Comparison of ENCODE assay signal across 8 cellular contexts in genomic region chr12:107607464-107608392, GRCh38.
DNase-seq lines count a peak whose midpoint lies in the region; ATAC-seq, FAIRE-seq and TF ChIP-seq lines count a peak whose summit lies in the region.

No MANE protein-coding gene starts in this region.

- no peaks in the 10 kb centered on the region for H3K9me3 Mint-ChIP-seq in CD8-positive, alpha-beta memory T cell

- no peaks in the 10 kb centered on the region for H3K4me1 Mint-ChIP-seq in CD8-positive, alpha-beta memory T cell

- FAIRE-seq in bronchial epithelial cell (lab: Jason Lieb, UNC): peak; percentile 47

- peak overlapping the region in 1 of 8 donors; percentile 3 for H3K27ac Mint-ChIP-seq in CD8-positive, alpha-beta memory T cell

- peak; percentile 49 to 84 (median 71) for DNase-seq in CD8-positive, alpha-beta memory T cell
- DNase-seq in NCI-H2227 (lab: John Stamatoyannopoulos, UW; ENCODE audit: unreplicated experiment): peak; percentile 91
- DNase-seq in activated CD4-positive, CD25-positive, alpha-beta regulatory T cell (lab: John Stamatoyannopoulos, UW): peak; percentile 54 to 76 (median 68)
- peak; percentile 55 for DNase-seq in bronchial epithelial cell (ENCODE audit: low read depth)
- DNase-seq in islet precursor cell: peak; percentile 93
- peak; percentile 55 to 73 for DNase-seq in stimulated activated CD4-positive, alpha-beta T cell treated with anti-CD3 and anti-CD28 coated beads, Interleukin-15, amount 100 ng/mL, for 48 hours (ENCODE audit: low read depth in 2 of 2)

- H3K4me1 ChIP-seq in CD8-positive, alpha-beta memory T cell (ENCODE audit: insufficient read depth, low read length): no peaks in the 10 kb centered on the region

- no peaks in the 10 kb centered on the region for H3K27me3 ChIP-seq in CD8-positive, alpha-beta memory T cell (ENCODE audit: insufficient read depth, low read length, poor library complexity, severe bottlenecking)
- H3K27me3 ChIP-seq in bronchial epithelial cell (ENCODE audit: control insufficient read depth, insufficient read depth, low read length): no peaks in the 10 kb centered on the region

- POLR2A ChIA-PET in CD8-positive, alpha-beta memory T cell (lab: Charles Lee): no interaction called here

- no peaks in the 10 kb centered on the region for H3K9me3 ChIP-seq in CD8-positive, alpha-beta memory T cell (ENCODE audit: low read length)

- H3K36me3 ChIP-seq in CD8-positive, alpha-beta memory T cell (ENCODE audit: insufficient read depth, low read length): no peaks in the 10 kb centered on the region
- H3K36me3 ChIP-seq in bronchial epithelial cell (ENCODE audit: control insufficient read depth, insufficient read depth, low read length): no peaks in the 10 kb centered on the region

- CTCF ChIA-PET in CD8-positive, alpha-beta memory T cell (lab: Charles Lee): interaction anchor here (0.7 to 7.6 kb wide), 9 partner anchors 10 to 517 kb away, joined by 3 to 117 read pairs (median 8); no protein-coding TSS in a partner anchor

- TF ChIP-seq CTCF in bronchial epithelial cell (IDR thresholded peaks at IDR 0.05; ENCODE audit: insufficient read depth, low read length, severe bottlenecking): peak; percentile 96

- ATAC-seq in HG02678 (IDR thresholded peaks at IDR 0.05; ENCODE audit: unreplicated experiment): peak; percentile 58
- ATAC-seq in GM19455 (IDR thresholded peaks at IDR 0.05; ENCODE audit: unreplicated experiment): no peak

- H3K27ac ChIP-seq in CD8-positive, alpha-beta memory T cell (ENCODE audit: low read depth, low read length): no peak overlapping the region

- no peak overlapping the region for H3K4me3 ChIP-seq in CD8-positive, alpha-beta memory T cell (ENCODE audit: low read length)
- no peak overlapping the region for H3K4me3 ChIP-seq in bronchial epithelial cell (ENCODE audit: low read depth, low read length)

- peak overlapping the region in 1 of 7 donors; percentile 2 for H3K4me3 Mint-ChIP-seq in CD8-positive, alpha-beta memory T cell

- peaks cover 0 to 7% (median 0%) of the 10 kb centered on the region in 3 donors for H3K36me3 Mint-ChIP-seq in CD8-positive, alpha-beta memory T cell

- H3K27me3 Mint-ChIP-seq in CD8-positive, alpha-beta memory T cell: no peaks in the 10 kb centered on the region
